In genomic region chr4:174120446-174121142, GRCh38 we compare ENCODE assay signal across 7 cellular contexts.
DNase-seq lines count a peak whose midpoint lies in the region; ATAC-seq and TF ChIP-seq lines count a peak whose summit lies in the region.

No MANE protein-coding gene starts in this region.

- H3K4me3 ChIP-seq in astrocyte of the spinal cord (ENCODE audit: low read depth, low read length): peak overlapping the region; percentile 42
- peak overlapping the region; percentile 41 for H3K4me3 ChIP-seq in retinal pigment epithelial cell (ENCODE audit: low read length)

- ATAC-seq in HG02943 (IDR thresholded peaks at IDR 0.05; ENCODE audit: low read depth, unreplicated experiment) (peak; percentile 71), GM19463 (IDR thresholded peaks at IDR 0.05; ENCODE audit: unreplicated experiment) (no peak)

- TF ChIP-seq CTCF in astrocyte of the spinal cord (IDR thresholded peaks at IDR 0.05; ENCODE audit: low read depth, low read length) (peak; percentile 55), retinal pigment epithelial cell (conservative IDR thresholded peaks at IDR 0.05; ENCODE audit: low read depth, low read length) (peak; percentile 60)

- DNase-seq in GM03348 (ENCODE audit: low spot score) (peak; percentile 80), NCI-H524 treated with DMSO at 0.1 percent for 48 hours (lab: John Stamatoyannopoulos, UW) (peak; percentile 10), astrocyte of the spinal cord (ENCODE audit: low read depth, low spot score) (peak; percentile 77), hypothalamus (lab: John Stamatoyannopoulos, UW) (peak in 29 of 51 donors; percentile 1 to 64 (median 12)), retinal pigment epithelial cell (ENCODE audit: low read depth) (peak; percentile 39)

- in situ Hi-C loops in astrocyte of the spinal cord (cut with HindIII; ENCODE audit: low sequenced_read_pairs): no loop called here

Comparison
In these comparisons a context has a peak if more than half of its experiments do, and no peak if none do; other contexts are left out.
1. DNase-seq: peak in every context shown above with its lines; median percentile 80 in GM03348; 77 in astrocyte of the spinal cord; 39 in retinal pigment epithelial cell; 12 in hypothalamus; 10 in NCI-H524 treated with DMSO at 0.1 percent for 48 hours.